8 cellular contexts compared by ENCODE assay signal in the genomic region with DNA sequence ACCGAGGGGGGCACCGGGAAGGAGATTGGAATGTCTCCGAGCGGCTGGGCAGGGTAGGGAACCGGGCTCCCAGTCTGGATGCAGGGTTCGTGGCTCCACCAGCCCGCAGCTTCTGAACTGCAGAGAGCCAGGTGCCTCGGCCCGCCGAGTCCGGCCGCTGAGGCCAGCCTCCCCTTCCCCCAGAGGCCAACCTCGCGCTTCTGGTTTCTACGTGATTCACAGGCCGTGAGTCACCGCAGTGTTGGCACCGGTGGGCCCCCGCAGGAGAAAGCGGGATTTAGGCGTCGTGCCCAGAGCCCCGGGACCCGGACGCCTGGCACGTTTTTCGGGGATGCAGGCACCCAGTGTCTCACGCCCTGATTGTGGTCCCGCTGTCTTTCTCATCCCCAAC. TPM values are rescaled to one million over a fixed set of nuclear protein-coding genes. Genes with fewer than 3 reads are reported as not detected.
DNase-seq lines count a peak whose midpoint lies in the region; ATAC-seq and TF ChIP-seq lines count a peak whose summit lies in the region.

No MANE protein-coding gene starts in this region.

- H3K4me1 Mint-ChIP-seq in naive B cell: peaks cover 18 to 40% (median 32%) of the 10 kb centered on the region in 3 donors

- no peak overlapping the region for H3K27ac ChIP-seq in upper lobe of left lung

- no peak for ATAC-seq in naive B cell (ENCODE audit: low read depth in 2 of 2)
- ATAC-seq in upper lobe of left lung (ENCODE audit: low FRiP score in 2 of 2): peak in 1 of 2 donors; percentile 41
- ATAC-seq in HG02852 (IDR thresholded peaks at IDR 0.05; ENCODE audit: unreplicated experiment): no peak
- no peak for ATAC-seq in GM18517 (IDR thresholded peaks at IDR 0.05; ENCODE audit: unreplicated experiment)

- H3K4me1 ChIP-seq in endocrine pancreas (ENCODE audit: control insufficient read depth, insufficient read depth, low read length) (no peaks in the 10 kb centered on the region), upper lobe of left lung (peaks cover 27 to 30% (median 29%) of the 10 kb centered on the region in 4 donors)

- H3K4me3 ChIP-seq in endocrine pancreas (ENCODE audit: control insufficient read depth, insufficient read depth, low read length) (no peak overlapping the region), upper lobe of left lung (peak overlapping the region in 3 of 4 donors; percentile 32 to 45 (median 43))

- H3K9ac ChIP-seq in endocrine pancreas (ENCODE audit: control insufficient read depth, insufficient read depth, low read length): peak overlapping the region; percentile 6

- peak overlapping the region in 1 of 6 donors; percentile 14 for H3K27ac Mint-ChIP-seq in naive B cell

- no peaks in the 10 kb centered on the region for H3K36me3 Mint-ChIP-seq in naive B cell

- no peak for TF ChIP-seq CTCF in upper lobe of left lung (IDR thresholded peaks at IDR 0.05)

- H3K27me3 Mint-ChIP-seq in naive B cell: peaks cover 24 to 54% (median 37%) of the 10 kb centered on the region in 3 donors

- no peak for TF ChIP-seq POLR2A in upper lobe of left lung (IDR thresholded peaks at IDR 0.05)

- H3K9me3 ChIP-seq in endocrine pancreas (ENCODE audit: control insufficient read depth, low read length) (no peaks in the 10 kb centered on the region), upper lobe of left lung (no peaks in the 10 kb centered on the region)

- H3K27me3 ChIP-seq in endocrine pancreas (ENCODE audit: control insufficient read depth, insufficient read depth, low read length) (no peaks in the 10 kb centered on the region), upper lobe of left lung (peaks cover 0 to 29% (median 11%) of the 10 kb centered on the region in 4 donors)

- H3K36me3 ChIP-seq in endocrine pancreas (ENCODE audit: control insufficient read depth, insufficient read depth, low read length): no peaks in the 10 kb centered on the region
- no peaks in the 10 kb centered on the region for H3K36me3 ChIP-seq in upper lobe of left lung

- peak overlapping the region; percentile 54 to 94 (median 88) for H3K4me3 Mint-ChIP-seq in naive B cell

- 4 to 10% methylated on average over 5 to 25 of the region's 29 CpGs for WGBS in upper lobe of left lung, 2 donors

- no peak for TF ChIP-seq EP300 in upper lobe of left lung (IDR thresholded peaks at IDR 0.05)

- DNase-seq in DMS79 treated with DMSO at 0.1 percent for 48 hours (lab: John Stamatoyannopoulos, UW) (peak; percentile 51), DMS79 (lab: John Stamatoyannopoulos, UW) (no peak), T1000 (lab: John Stamatoyannopoulos, UW) (peak; percentile 40), naive B cell (no peak), upper lobe of left lung (peak; percentile 43 to 87)

- H3K9me3 Mint-ChIP-seq in naive B cell: no peaks in the 10 kb centered on the region

RNA-seq across cellular contexts. Expression of a gene that starts 0.5 kb away (rescaled TPM):
- under 1 TPM in 1 of 6 donors, not detected in 5; 0.29 TPM for polyA plus RNA-seq in naive B cell (ENCODE audit: low read depth in 6 of 6)
- total RNA-seq in upper lobe of left lung: 1 to 10 TPM in 4 of 6 donors, under 1 TPM in 1, not detected in 1; 0.76 to 8.1 (median 3.9) TPM

RNA-seq across cellular contexts. Expression of a gene that starts 23.3 kb away (rescaled TPM):
- 10 to 100 TPM in 3 of 6 donors, 1 to 10 TPM in 3; 6.9 to 14.4 (median 9.6) TPM for polyA plus RNA-seq in naive B cell (ENCODE audit: low read depth in 6 of 6)
- 100 to 1,000 TPM in 1 of 6 donors, 10 to 100 TPM in 5; 23.4 to 131 (median 39.9) TPM for total RNA-seq in upper lobe of left lung

RNA-seq across cellular contexts. Expression of a gene that starts 23.6 kb away (rescaled TPM):
- polyA plus RNA-seq in naive B cell (ENCODE audit: low read depth in 6 of 6): 10 to 100 TPM; 14.3 to 35.0 (median 26.3) TPM
- total RNA-seq in upper lobe of left lung: 10 to 100 TPM; 10.8 to 38.8 (median 22.9) TPM

RNA-seq across cellular contexts. Expression of a gene that starts 27.7 kb away (rescaled TPM):
- not detected for polyA plus RNA-seq in naive B cell (ENCODE audit: low read depth in 6 of 6)
- 10 to 100 TPM; 25.9 to 93.5 (median 34.3) TPM for total RNA-seq in upper lobe of left lung

RNA-seq across cellular contexts. Expression of a gene that starts 36.0 kb away (rescaled TPM):
- 100 to 1,000 TPM in 1 of 6 donors, 10 to 100 TPM in 5; 70.7 to 117 (median 76.1) TPM for polyA plus RNA-seq in naive B cell (ENCODE audit: low read depth in 6 of 6)
- total RNA-seq in upper lobe of left lung: 10 to 100 TPM; 19.6 to 52.5 (median 40.8) TPM

Comparison
In these comparisons a context has a peak if more than half of its experiments do, and no peak if none do; other contexts are left out.
1. DNase-seq: peak in DMS79 treated with DMSO at 0.1 percent for 48 hours (single experiment), T1000 (single experiment) and upper lobe of left lung (2 of 2); none in DMS79 (single experiment) and naive B cell (single experiment).